Comparison of ENCODE assay signal across 36 cellular contexts in genomic region chr11:42244376-42244775, GRCh38.
"Had no signal": no experiment of that assay in that cellular context is flagged by ENCODE, and none has a peak within 500 bp of the region (broad histone marks: within the 10 kb centered on the region; RNA-seq: fewer than 3 reads in every experiment).

No MANE protein-coding gene starts in this region.

- H3K36me3 ChIP-seq: ascending aorta, SJCRH30 had no signal

- H3K4me1 ChIP-seq: ascending aorta, body of pancreas, SJCRH30 had no signal

- H3K9me3 ChIP-seq: ascending aorta, body of pancreas, SJCRH30, SK-N-SH had no signal

- H3K4me3 Mint-ChIP-seq: activated CD4-positive, alpha-beta T cell treated with anti-CD3 and anti-CD28 coated beads for 36 hours; activated CD4-positive, alpha-beta T cell treated with anti-CD3 and anti-CD28 coated beads, Interleukin-2, amount 10 ng/mL, durations not matched to agents 7 days and 5 days; activated CD8-positive, alpha-beta T cell treated with anti-CD3 and anti-CD28 coated beads, Interleukin-2, amount 10 ng/mL, durations not matched to agents 7 days and 5 days; activated naive CD4-positive, alpha-beta T cell treated with anti-CD3 and anti-CD28 coated beads, Interleukin-2, amount 50 U/mL, for 24 hours; activated naive CD8-positive, alpha-beta T cell treated with anti-CD3 and anti-CD28 coated beads, Interleukin-2, amount 10 ng/mL, durations not matched to agents 7 days and 5 days; activated T-cell treated with anti-CD3 and anti-CD28 coated beads, Interleukin-2, amount 50 U/mL, for 24 hours; T-helper 1 cell treated with Interleukin-12 subunit alpha and Interleukin-12 subunit beta and Interleukin-4 antibody, amounts not matched to agents 30 μg/mL and 1 μg/mL, for 36 hours; T-helper 2 cell treated with Interferon-gamma antibody and Interleukin-4, amounts not matched to agents 5 μg/mL and 100 μg/mL, for 36 hours had no signal

- H3K27ac Mint-ChIP-seq: activated CD4-positive, alpha-beta T cell treated with anti-CD3 and anti-CD28 coated beads for 36 hours; activated CD4-positive, alpha-beta T cell treated with anti-CD3 and anti-CD28 coated beads, Interleukin-2, amount 10 ng/mL, durations not matched to agents 7 days and 5 days; activated CD8-positive, alpha-beta T cell treated with anti-CD3 and anti-CD28 coated beads, Interleukin-2, amount 10 ng/mL, durations not matched to agents 7 days and 5 days; activated naive CD4-positive, alpha-beta T cell treated with anti-CD3 and anti-CD28 coated beads, Interleukin-2, amount 50 U/mL, for 24 hours; activated naive CD8-positive, alpha-beta T cell treated with anti-CD3 and anti-CD28 coated beads, Interleukin-2, amount 10 ng/mL, durations not matched to agents 7 days and 5 days; activated T-cell treated with anti-CD3 and anti-CD28 coated beads, Interleukin-2, amount 50 U/mL, for 24 hours; activated T-helper 2 cell treated with anti-CD3 and anti-CD28 coated beads, Interferon-gamma antibody, Interleukin-2, Interleukin-4, amounts not matched to agents 10 μg/mL and 5 μg/mL and 100 μg/mL, durations not matched to agents 14 hours and 24 hours and 36 hours; T-helper 1 cell treated with Interleukin-12 subunit alpha and Interleukin-12 subunit beta and Interleukin-4 antibody, amounts not matched to agents 30 μg/mL and 1 μg/mL, for 36 hours; T-helper 2 cell treated with Interferon-gamma antibody and Interleukin-4, amounts not matched to agents 5 μg/mL and 100 μg/mL, for 36 hours had no signal

- H3K9me3 Mint-ChIP-seq: activated CD4-positive, alpha-beta T cell treated with anti-CD3 and anti-CD28 coated beads, Interleukin-2, amount 10 ng/mL, durations not matched to agents 7 days and 5 days had no signal

- H3K4me3 ChIP-seq: ascending aorta, body of pancreas, SJCRH30 had no signal

- H3K4me1 Mint-ChIP-seq: activated CD4-positive, alpha-beta T cell treated with anti-CD3 and anti-CD28 coated beads for 36 hours; activated CD4-positive, alpha-beta T cell treated with anti-CD3 and anti-CD28 coated beads, Interleukin-2, amount 10 ng/mL, durations not matched to agents 7 days and 5 days; activated naive CD4-positive, alpha-beta T cell treated with anti-CD3 and anti-CD28 coated beads, Interleukin-2, amount 50 U/mL, for 24 hours; activated naive CD8-positive, alpha-beta T cell treated with anti-CD3 and anti-CD28 coated beads, Interleukin-2, amount 10 ng/mL, durations not matched to agents 7 days and 5 days had no signal

- FAIRE-seq: bronchial epithelial cell, TTC549 had no signal

- H3K9ac ChIP-seq: KMS-11, SK-N-SH had no signal

- ATAC-seq: activated CD4-positive, alpha-beta T cell treated with anti-CD3 and anti-CD28 coated beads for 36 hours; activated CD4-positive, CD25-positive, alpha-beta regulatory T cell treated with anti-CD3 and anti-CD28 coated beads, Interleukin-2, amount 50 U/mL, for 24 hours; activated CD8-positive, alpha-beta T cell treated with anti-CD3 and anti-CD28 coated beads, Interleukin-2, amount 10 ng/mL, durations not matched to agents 7 days and 5 days; body of pancreas had no signal

- H3K4me2 ChIP-seq: KMS-11, SK-N-SH had no signal

- DNase-seq: activated CD4-positive, alpha-beta T cell treated with anti-CD3 and anti-CD28 coated beads for 36 hours; activated CD4-positive, alpha-beta T cell treated with anti-CD3 and anti-CD28 coated beads, Interleukin-2, amount 10 ng/mL, durations not matched to agents 7 days and 5 days; activated CD4-positive, alpha-beta T cell treated with anti-CD3 and anti-CD28 coated beads, Interleukin-2, amount 50 U/mL, for 48 hours; activated CD8-positive, alpha-beta T cell treated with anti-CD3 and anti-CD28 coated beads, Interleukin-2, amount 10 ng/mL, durations not matched to agents 7 days and 5 days; activated gamma-delta T cell; activated naive CD4-positive, alpha-beta T cell treated with Interleukin-2 at 50 U/mL for 16 hours; activated naive CD8-positive, alpha-beta T cell treated with anti-CD3 and anti-CD28 coated beads, Interleukin-2, amount 10 ng/mL, durations not matched to agents 7 days and 5 days; activated T-cell treated with anti-CD3 and anti-CD28 coated beads, Interleukin-2, amount 50 U/mL, for 24 hours; amygdala; body of pancreas; caudate nucleus; cerebellar nuclear complex; MM.1S; NCI-H1092; NCI-H1436 treated with DMSO at 0.1 percent for 48 hours; NCI-H1694 treated with DMSO at 0.1 percent for 48 hours; NCI-H2029; NCI-H2107; NCI-H2171; NCI-H510A; NCI-H526; NCI-H748 treated with DMSO at 0.1 percent for 48 hours; NK-92 treated with Interleukin-12 subunit alpha and Interleukin-12 subunit beta, amount 100 ng/mL, for 24 hours; OCI-M1; Right ventricle myocardium superior; SJCRH30; SK-N-SH had no signal

- H3K36me3 Mint-ChIP-seq: activated naive CD4-positive, alpha-beta T cell treated with anti-CD3 and anti-CD28 coated beads, Interleukin-2, amount 50 U/mL, for 24 hours; activated naive CD8-positive, alpha-beta T cell treated with anti-CD3 and anti-CD28 coated beads, Interleukin-2, amount 10 ng/mL, durations not matched to agents 7 days and 5 days had no signal

- H3K27me3 ChIP-seq: ascending aorta, body of pancreas had no signal

- H3K27me3 Mint-ChIP-seq: activated CD4-positive, alpha-beta T cell treated with anti-CD3 and anti-CD28 coated beads for 36 hours; activated CD4-positive, alpha-beta T cell treated with anti-CD3 and anti-CD28 coated beads, Interleukin-2, amount 10 ng/mL, durations not matched to agents 7 days and 5 days; activated naive CD4-positive, alpha-beta T cell treated with anti-CD3 and anti-CD28 coated beads, Interleukin-2, amount 50 U/mL, for 24 hours; activated naive CD8-positive, alpha-beta T cell treated with anti-CD3 and anti-CD28 coated beads, Interleukin-2, amount 10 ng/mL, durations not matched to agents 7 days and 5 days; activated T-cell treated with anti-CD3 and anti-CD28 coated beads, Interleukin-2, amount 50 U/mL, for 24 hours had no signal

- H3K27ac ChIP-seq: ascending aorta, body of pancreas, KMS-11, SJCRH30 had no signal
